Comparison of ENCODE assay signal across 1 cellular context in the genomic region with DNA sequence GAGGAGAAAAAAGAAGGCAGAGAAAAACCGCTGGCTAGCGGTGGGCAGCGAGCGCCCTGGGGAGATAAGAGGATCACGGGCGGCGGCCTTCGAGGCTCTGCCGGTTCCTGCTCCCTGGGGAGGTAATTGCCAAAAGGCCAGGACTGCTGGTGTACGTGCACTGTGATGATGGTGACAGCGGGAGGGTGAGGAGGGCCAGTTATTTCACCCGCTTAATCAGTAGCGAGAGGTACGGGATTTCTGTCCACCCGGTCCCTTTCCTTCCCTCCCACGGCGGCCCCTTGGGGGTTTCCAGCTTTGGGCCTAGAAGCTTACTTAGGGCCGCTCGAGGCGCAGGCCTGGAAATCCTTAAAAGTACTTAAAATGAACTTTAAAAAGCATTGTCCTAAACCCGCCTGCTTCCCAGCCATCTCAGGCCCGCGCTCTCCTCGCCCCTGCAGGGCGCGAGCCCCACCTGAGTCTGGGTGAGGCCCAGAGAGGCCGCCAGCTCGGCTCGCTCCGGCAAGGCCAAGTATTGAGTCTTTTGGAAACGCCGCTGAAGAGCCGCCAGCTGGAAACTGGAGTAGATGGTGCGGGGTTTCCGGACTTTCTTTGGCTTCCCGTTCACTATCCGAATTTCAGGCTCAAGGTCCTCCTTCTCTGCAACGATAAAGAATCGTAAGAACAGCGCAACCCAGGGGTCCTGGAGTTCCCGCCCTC.
TF ChIP-seq lines count a peak whose summit lies in the region.

No MANE protein-coding gene starts in this region.

TF ChIP-seq in HepG2, 621 proteins besides CTCF, POLR2A, EP300 and RAD21 (continues in another document):
- TF ChIP-seq NCOA2 (CRISPR knock-in tag; IDR thresholded peaks at IDR 0.05) (no peak), ZNF280B (CRISPR knock-in tag; IDR thresholded peaks at IDR 0.05; ENCODE audit: borderline replicate concordance) (peak; percentile 46; the same call in 1 of the 2 replicates), ZBTB33 (CRISPR knock-in tag; IDR thresholded peaks at IDR 0.05) (0 out of 2 replicates have a peak, but pooled peaks have one; percentile 13), BRF2 (CRISPR knock-in tag; IDR thresholded peaks at IDR 0.05) (no peak), RXRB (CRISPR knock-in tag; IDR thresholded peaks at IDR 0.05; ENCODE audit: borderline replicate concordance) (no peak), RFX1 (IDR thresholded peaks at IDR 0.05) (no peak), SNRNP70 (IDR thresholded peaks at IDR 0.05; ENCODE audit: low read depth, low read length) (no peak), ZNF292 (CRISPR knock-in tag; IDR thresholded peaks at IDR 0.05; ENCODE audit: borderline replicate concordance, low read depth) (0 out of 2 replicates have a peak, but pooled peaks have one; percentile 30), HNF1B (CRISPR knock-in tag; IDR thresholded peaks at IDR 0.05) (peak; percentile 11; the same call in 1 of the 2 replicates), ZNF607 (CRISPR knock-in tag; IDR thresholded peaks at IDR 0.05; ENCODE audit: borderline replicate concordance) (peak; percentile 30; the same call in 1 of the 2 replicates), BORCS8-MEF2B (CRISPR knock-in tag; IDR thresholded peaks at IDR 0.05) (0 out of 2 replicates have a peak, but pooled peaks have one; percentile 1), SALL2 (CRISPR knock-in tag; IDR thresholded peaks at IDR 0.05) (no peak), ZNF512B (CRISPR knock-in tag; IDR thresholded peaks at IDR 0.05; ENCODE audit: borderline replicate concordance) (no peak), ZSCAN30 (CRISPR knock-in tag; IDR thresholded peaks at IDR 0.05) (0 out of 2 replicates have a peak, but pooled peaks have one; percentile 8), ZFP36L1 (CRISPR knock-in tag; IDR thresholded peaks at IDR 0.05) (0 out of 2 replicates have a peak, but pooled peaks have one; percentile 38), PTBP1 (IDR thresholded peaks at IDR 0.05; ENCODE audit: low read depth, low read length, poor library complexity, severe bottlenecking) (peak; percentile 17), ZNF501 (CRISPR knock-in tag; IDR thresholded peaks at IDR 0.05) (peak; percentile 70; the same call in 1 of the 2 replicates), ZNF777 (CRISPR knock-in tag; IDR thresholded peaks at IDR 0.05) (no peak)
- TF ChIP-seq, protein P1, sequence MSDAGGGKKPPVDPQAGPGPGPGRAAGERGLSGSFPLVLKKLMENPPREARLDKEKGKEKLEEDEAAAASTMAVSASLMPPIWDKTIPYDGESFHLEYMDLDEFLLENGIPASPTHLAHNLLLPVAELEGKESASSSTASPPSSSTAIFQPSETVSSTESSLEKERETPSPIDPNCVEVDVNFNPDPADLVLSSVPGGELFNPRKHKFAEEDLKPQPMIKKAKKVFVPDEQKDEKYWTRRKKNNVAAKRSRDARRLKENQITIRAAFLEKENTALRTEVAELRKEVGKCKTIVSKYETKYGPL (CRISPR knock-in tag; IDR thresholded peaks at IDR 0.05), result no peak
- TF ChIP-seq, protein P2, sequence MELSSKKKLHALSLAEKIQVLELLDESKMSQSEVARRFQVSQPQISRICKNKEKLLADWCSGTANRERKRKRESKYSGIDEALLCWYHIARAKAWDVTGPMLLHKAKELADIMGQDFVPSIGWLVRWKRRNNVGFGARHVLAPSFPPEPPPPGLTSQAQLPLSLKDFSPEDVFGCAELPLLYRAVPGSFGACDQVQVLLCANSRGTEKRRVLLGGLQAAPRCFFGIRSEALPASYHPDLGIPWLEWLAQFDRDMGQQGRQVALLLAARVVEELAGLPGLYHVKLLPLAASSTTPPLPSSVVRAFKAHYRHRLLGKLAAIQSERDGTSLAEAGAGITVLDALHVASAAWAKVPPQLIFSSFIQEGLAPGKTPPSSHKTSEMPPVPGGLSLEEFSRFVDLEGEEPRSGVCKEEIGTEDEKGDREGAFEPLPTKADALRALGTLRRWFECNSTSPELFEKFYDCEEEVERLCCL (CRISPR knock-in tag; IDR thresholded peaks at IDR 0.05; ENCODE audit: borderline replicate concordance), result 0 out of 2 replicates have a peak, but pooled peaks have one; percentile 60
- TF ChIP-seq, protein P3, sequence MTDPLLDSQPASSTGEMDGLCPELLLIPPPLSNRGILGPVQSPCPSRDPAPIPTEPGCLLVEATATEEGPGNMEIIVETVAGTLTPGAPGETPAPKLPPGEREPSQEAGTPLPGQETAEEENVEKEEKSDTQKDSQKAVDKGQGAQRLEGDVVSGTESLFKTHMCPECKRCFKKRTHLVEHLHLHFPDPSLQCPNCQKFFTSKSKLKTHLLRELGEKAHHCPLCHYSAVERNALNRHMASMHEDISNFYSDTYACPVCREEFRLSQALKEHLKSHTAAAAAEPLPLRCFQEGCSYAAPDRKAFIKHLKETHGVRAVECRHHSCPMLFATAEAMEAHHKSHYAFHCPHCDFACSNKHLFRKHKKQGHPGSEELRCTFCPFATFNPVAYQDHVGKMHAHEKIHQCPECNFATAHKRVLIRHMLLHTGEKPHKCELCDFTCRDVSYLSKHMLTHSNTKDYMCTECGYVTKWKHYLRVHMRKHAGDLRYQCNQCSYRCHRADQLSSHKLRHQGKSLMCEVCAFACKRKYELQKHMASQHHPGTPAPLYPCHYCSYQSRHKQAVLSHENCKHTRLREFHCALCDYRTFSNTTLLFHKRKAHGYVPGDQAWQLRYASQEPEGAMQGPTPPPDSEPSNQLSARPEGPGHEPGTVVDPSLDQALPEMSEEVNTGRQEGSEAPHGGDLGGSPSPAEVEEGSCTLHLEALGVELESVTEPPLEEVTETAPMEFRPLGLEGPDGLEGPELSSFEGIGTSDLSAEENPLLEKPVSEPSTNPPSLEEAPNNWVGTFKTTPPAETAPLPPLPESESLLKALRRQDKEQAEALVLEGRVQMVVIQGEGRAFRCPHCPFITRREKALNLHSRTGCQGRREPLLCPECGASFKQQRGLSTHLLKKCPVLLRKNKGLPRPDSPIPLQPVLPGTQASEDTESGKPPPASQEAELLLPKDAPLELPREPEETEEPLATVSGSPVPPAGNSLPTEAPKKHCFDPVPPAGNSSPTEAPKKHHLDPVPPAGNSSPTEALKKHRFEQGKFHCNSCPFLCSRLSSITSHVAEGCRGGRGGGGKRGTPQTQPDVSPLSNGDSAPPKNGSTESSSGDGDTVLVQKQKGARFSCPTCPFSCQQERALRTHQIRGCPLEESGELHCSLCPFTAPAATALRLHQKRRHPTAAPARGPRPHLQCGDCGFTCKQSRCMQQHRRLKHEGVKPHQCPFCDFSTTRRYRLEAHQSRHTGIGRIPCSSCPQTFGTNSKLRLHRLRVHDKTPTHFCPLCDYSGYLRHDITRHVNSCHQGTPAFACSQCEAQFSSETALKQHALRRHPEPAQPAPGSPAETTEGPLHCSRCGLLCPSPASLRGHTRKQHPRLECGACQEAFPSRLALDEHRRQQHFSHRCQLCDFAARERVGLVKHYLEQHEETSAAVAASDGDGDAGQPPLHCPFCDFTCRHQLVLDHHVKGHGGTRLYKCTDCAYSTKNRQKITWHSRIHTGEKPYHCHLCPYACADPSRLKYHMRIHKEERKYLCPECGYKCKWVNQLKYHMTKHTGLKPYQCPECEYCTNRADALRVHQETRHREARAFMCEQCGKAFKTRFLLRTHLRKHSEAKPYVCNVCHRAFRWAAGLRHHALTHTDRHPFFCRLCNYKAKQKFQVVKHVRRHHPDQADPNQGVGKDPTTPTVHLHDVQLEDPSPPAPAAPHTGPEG (CRISPR knock-in tag; IDR thresholded peaks at IDR 0.05), result 0 out of 2 replicates have a peak, but pooled peaks have one; percentile 18
- TF ChIP-seq, protein P4, sequence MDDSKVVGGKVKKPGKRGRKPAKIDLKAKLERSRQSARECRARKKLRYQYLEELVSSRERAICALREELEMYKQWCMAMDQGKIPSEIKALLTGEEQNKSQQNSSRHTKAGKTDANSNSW (CRISPR knock-in tag; IDR thresholded peaks at IDR 0.05; ENCODE audit: borderline replicate concordance), result no peak
- TF ChIP-seq, protein P5, sequence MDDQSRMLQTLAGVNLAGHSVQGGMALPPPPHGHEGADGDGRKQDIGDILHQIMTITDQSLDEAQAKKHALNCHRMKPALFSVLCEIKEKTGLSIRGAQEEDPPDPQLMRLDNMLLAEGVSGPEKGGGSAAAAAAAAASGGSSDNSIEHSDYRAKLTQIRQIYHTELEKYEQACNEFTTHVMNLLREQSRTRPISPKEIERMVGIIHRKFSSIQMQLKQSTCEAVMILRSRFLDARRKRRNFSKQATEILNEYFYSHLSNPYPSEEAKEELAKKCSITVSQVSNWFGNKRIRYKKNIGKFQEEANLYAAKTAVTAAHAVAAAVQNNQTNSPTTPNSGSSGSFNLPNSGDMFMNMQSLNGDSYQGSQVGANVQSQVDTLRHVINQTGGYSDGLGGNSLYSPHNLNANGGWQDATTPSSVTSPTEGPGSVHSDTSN (CRISPR knock-in tag; IDR thresholded peaks at IDR 0.05; ENCODE audit: borderline replicate concordance), result no peak
